1 cellular context compared by ENCODE assay signal in genomic region chr6:147467463-147467862, GRCh38.
TF ChIP-seq lines count a peak whose summit lies in the region.

No MANE protein-coding gene starts in this region.

TF ChIP-seq in K562, 482 proteins besides CTCF, POLR2A, EP300 and RAD21 (continued from another document and continues in another):
- no peak for TF ChIP-seq MLX (CRISPR knock-in tag; conservative IDR thresholded peaks at IDR 0.05)
- TF ChIP-seq ZNF24 (IDR thresholded peaks at IDR 0.05), result no peak
- TF ChIP-seq ZNF76 (CRISPR knock-in tag; IDR thresholded peaks at IDR 0.05; ENCODE audit: borderline replicate concordance), result peak; percentile 75; the same call in 1 of the 2 replicates
- TF ChIP-seq TEAD1 (CRISPR knock-in tag; IDR thresholded peaks at IDR 0.05), result peak in 1 of 2 experiments; percentile 74; a peak in 2 of 4 replicates
- no peak for TF ChIP-seq GABPA (tag; conservative IDR thresholded peaks at IDR 0.05; ENCODE audit: low read depth)
- no peak for TF ChIP-seq YBX1 (IDR thresholded peaks at IDR 0.05)
- peak; percentile 36; the same call in 1 of the 2 replicates for TF ChIP-seq ZBTB26 (CRISPR knock-in tag; IDR thresholded peaks at IDR 0.05)
- TF ChIP-seq ZNF589 (CRISPR knock-in tag; IDR thresholded peaks at IDR 0.05; ENCODE audit: low read depth), result peak; percentile 87
- TF ChIP-seq ZNF668 (CRISPR knock-in tag; IDR thresholded peaks at IDR 0.05), result peak; percentile 86; the same call in 1 of the 2 replicates
- no peak for TF ChIP-seq GATAD2A (IDR thresholded peaks at IDR 0.05)
- peak; percentile 82; the same call in 1 of the 2 replicates for TF ChIP-seq NFXL1 (CRISPR knock-in tag; IDR thresholded peaks at IDR 0.05)
- peak; percentile 88 for TF ChIP-seq MECOM (CRISPR knock-in tag; IDR thresholded peaks at IDR 0.05)
- peak; percentile 77 for TF ChIP-seq ZNF584 (CRISPR knock-in tag; IDR thresholded peaks at IDR 0.05; ENCODE audit: low read depth)
- TF ChIP-seq PTBP1 (IDR thresholded peaks at IDR 0.05; ENCODE audit: low read depth, low read length), result no peak
- TF ChIP-seq NR2C1 (IDR thresholded peaks at IDR 0.05), result no peak
- TF ChIP-seq NR2C1 (tag; IDR thresholded peaks at IDR 0.05), result 0 out of 2 replicates have a peak, but pooled peaks have one; percentile 30
- 0 out of 2 replicates have a peak, but pooled peaks have one; percentile 22 for TF ChIP-seq ATF3 (IDR thresholded peaks at IDR 0.05)
- TF ChIP-seq ATF3 (CRISPR knock-in tag; conservative IDR thresholded peaks at IDR 0.05), result no peak
- no peak for TF ChIP-seq SNIP1 (IDR thresholded peaks at IDR 0.05; ENCODE audit: low read depth)
- peak; percentile 74; the same call in 1 of the 2 replicates for TF ChIP-seq CUX1 (CRISPR knock-in tag; IDR thresholded peaks at IDR 0.05)
- no peak for TF ChIP-seq NR2F6 (CRISPR knock-in tag; IDR thresholded peaks at IDR 0.05)
- no peak for TF ChIP-seq TCF7L2 (IDR thresholded peaks at IDR 0.05; ENCODE audit: low read depth, low read length)
- TF ChIP-seq POLR2H (tag; IDR thresholded peaks at IDR 0.05; ENCODE audit: low read depth), result 0 out of 2 replicates have a peak, but pooled peaks have one; percentile 22
- no peak for TF ChIP-seq C11orf30 (IDR thresholded peaks at IDR 0.05; ENCODE audit: low read depth)
- TF ChIP-seq ZNF175 (CRISPR knock-in tag; IDR thresholded peaks at IDR 0.05; ENCODE audit: low read depth), result peak; percentile 82
- 0 out of 2 replicates have a peak, but pooled peaks have one; percentile 14 for TF ChIP-seq E2F3 (CRISPR knock-in tag; IDR thresholded peaks at IDR 0.05)
- TF ChIP-seq MEIS2 (IDR thresholded peaks at IDR 0.05; ENCODE audit: partially characterized antibody), result peak; percentile 14
- TF ChIP-seq ZNF134 (CRISPR knock-in tag; conservative IDR thresholded peaks at IDR 0.05), result no peak
- no peak for TF ChIP-seq SIN3B (IDR thresholded peaks at IDR 0.05; ENCODE audit: low read depth)
- TF ChIP-seq JUND (IDR thresholded peaks at IDR 0.05; ENCODE audit: borderline replicate concordance, low read depth, low read length), result no peak
- TF ChIP-seq JUND (tag; IDR thresholded peaks at IDR 0.05; ENCODE audit: borderline replicate concordance, low read depth, low read length), result peak; percentile 47; the same call in 1 of the 3 replicates
- no peak for TF ChIP-seq BRF2 (IDR thresholded peaks at IDR 0.05; ENCODE audit: borderline replicate concordance, insufficient read depth, insufficient read length)
- TF ChIP-seq REST (CRISPR knock-in tag; IDR thresholded peaks at IDR 0.05; ENCODE audit: low read depth), result no peak
- TF ChIP-seq TAF15 (IDR thresholded peaks at IDR 0.05; ENCODE audit: low read depth, low read length), result no peak
- peak; percentile 92 for TF ChIP-seq ZNF766 (CRISPR knock-in tag; conservative IDR thresholded peaks at IDR 0.05)
- TF ChIP-seq DDX20 (tag; IDR thresholded peaks at IDR 0.05; ENCODE audit: low read depth), result no peak
- peak; percentile 74 for TF ChIP-seq ZNF239 (CRISPR knock-in tag; IDR thresholded peaks at IDR 0.05)
- TF ChIP-seq ZNF311 (CRISPR knock-in tag; IDR thresholded peaks at IDR 0.05), result peak; percentile 29; the same call in 1 of the 2 replicates
- no peak for TF ChIP-seq ZNF699 (CRISPR knock-in tag; IDR thresholded peaks at IDR 0.05; ENCODE audit: insufficient replicate concordance)
- peak; percentile 56; the same call in 1 of the 2 replicates for TF ChIP-seq ZNF79 (CRISPR knock-in tag; IDR thresholded peaks at IDR 0.05; ENCODE audit: low read depth)
- no peak for TF ChIP-seq NR4A1 (CRISPR knock-in tag; IDR thresholded peaks at IDR 0.05)
- TF ChIP-seq NR4A1 (tag; IDR thresholded peaks at IDR 0.05), result peak; percentile 31; the same call in 1 of the 2 replicates
- peak; percentile 47; the same call in 1 of the 2 replicates for TF ChIP-seq GMEB1 (CRISPR knock-in tag; IDR thresholded peaks at IDR 0.05)
- TF ChIP-seq KLF6 (CRISPR knock-in tag; IDR thresholded peaks at IDR 0.05; ENCODE audit: borderline replicate concordance), result peak; percentile 72; the same call in 1 of the 2 replicates
- no peak for TF ChIP-seq KLF1 (tag; IDR thresholded peaks at IDR 0.05)
- TF ChIP-seq TEAD2 (tag; IDR thresholded peaks at IDR 0.05), result no peak
- no peak for TF ChIP-seq ZNF280A (IDR thresholded peaks at IDR 0.05; ENCODE audit: low read depth, partially characterized antibody)
- peak; percentile 91 for TF ChIP-seq ZNF395 (CRISPR knock-in tag; IDR thresholded peaks at IDR 0.05)
- TF ChIP-seq NFE2 (IDR thresholded peaks at IDR 0.05; ENCODE audit: low read depth), result peak; percentile 10; the same call in 1 of the 2 replicates
- TF ChIP-seq ERF (CRISPR knock-in tag; IDR thresholded peaks at IDR 0.05), result no peak
- peak; percentile 60; the same call in 1 of the 2 replicates for TF ChIP-seq ZSCAN32 (CRISPR knock-in tag; IDR thresholded peaks at IDR 0.05)
- TF ChIP-seq SMAD3 (CRISPR knock-in tag; conservative IDR thresholded peaks at IDR 0.05), result peak; percentile 87
- TF ChIP-seq NEUROD1 (IDR thresholded peaks at IDR 0.05; ENCODE audit: borderline replicate concordance, low read depth, low read length, partially characterized antibody), result no peak
- TF ChIP-seq ZNF41 (CRISPR knock-in tag; conservative IDR thresholded peaks at IDR 0.05), result peak; percentile 77; the same call in 1 of the 2 replicates
